18 cellular contexts compared by ENCODE assay signal in the genomic region with DNA sequence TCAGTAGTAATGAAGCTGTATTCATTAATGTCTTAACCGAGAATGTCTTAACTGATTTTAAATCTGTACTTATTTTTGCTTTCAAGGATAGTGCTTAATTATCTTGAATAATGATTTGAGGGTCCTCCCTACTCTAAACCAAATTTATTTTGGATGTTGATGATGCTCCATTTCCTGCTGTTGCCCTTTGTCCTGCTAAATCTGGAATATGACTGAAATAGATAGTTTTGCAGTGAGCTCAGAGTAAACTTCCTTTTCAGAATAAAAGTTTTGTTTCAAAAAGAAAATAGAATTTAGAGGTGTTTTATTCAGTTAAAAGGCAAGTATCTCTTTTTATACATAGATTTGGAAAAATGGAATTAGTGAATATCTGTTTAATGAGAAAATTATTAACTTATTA. TPM values are rescaled to one million over a fixed set of nuclear protein-coding genes. Genes with fewer than 3 reads are reported as not detected.
DNase-seq lines count a peak whose midpoint lies in the region; ATAC-seq and TF ChIP-seq lines count a peak whose summit lies in the region.
"Had no signal": no experiment of that assay in that cellular context is flagged by ENCODE, and none has a peak within 500 bp of the region (broad histone marks: within the 10 kb centered on the region; RNA-seq: fewer than 3 reads in every experiment).

No MANE protein-coding gene starts in this region.

- H3K36me3 ChIP-seq in uterus = no peaks in the 10 kb centered on the region

- no peaks in the 10 kb centered on the region for H3K9me3 ChIP-seq in uterus
- H3K9me3 ChIP-seq: Caco-2 had no signal

- DNase-seq in Right ventricle myocardium superior (no peak), Right ventricle myocardium inferior (ENCODE audit: missing footprints) (no peak), fibroblast of gingiva (ENCODE audit: low read depth) (peak; percentile 7), uterus (no peak), hypothalamus (lab: John Stamatoyannopoulos, UW) (no peak), NCI-H2196 (lab: John Stamatoyannopoulos, UW; ENCODE audit: unreplicated experiment) (no peak), GDM1 (lab: John Stamatoyannopoulos, UW) (no peak)
- DNase-seq: activated CD8-positive, alpha-beta memory T cell treated with anti-CD3 and anti-CD28 coated beads, Interleukin-2, amount 50 U/mL, for 4 hours; activated naive CD4-positive, alpha-beta T cell treated with anti-CD3 and anti-CD28 coated beads, Interleukin-2, amount 10 ng/mL, durations not matched to agents 7 days and 5 days; Caco-2; cerebellar nuclear complex; midbrain; NCI-H2081 treated with DMSO at 0.1 percent for 48 hours; NCI-H748 treated with DMSO at 0.1 percent for 48 hours; RPMI8226 had no signal

- H3K9me3 Mint-ChIP-seq in nephron = no peaks in the 10 kb centered on the region
- H3K9me3 Mint-ChIP-seq: activated naive CD4-positive, alpha-beta T cell treated with anti-CD3 and anti-CD28 coated beads, Interleukin-2, amount 10 ng/mL, durations not matched to agents 7 days and 5 days; T-helper 1 cell treated with Interleukin-12 subunit alpha and Interleukin-12 subunit beta and Interleukin-4 antibody, amounts not matched to agents 30 μg/mL and 1 μg/mL, for 36 hours had no signal

- TF ChIP-seq POLR2A in uterus (IDR thresholded peaks at IDR 0.05) = no peak

- H3K4me3 ChIP-seq in uterus = no peak overlapping the region

- no peak overlapping the region for H3K4me3 Mint-ChIP-seq in nephron
- H3K4me3 Mint-ChIP-seq: activated naive CD4-positive, alpha-beta T cell treated with anti-CD3 and anti-CD28 coated beads, Interleukin-2, amount 10 ng/mL, durations not matched to agents 7 days and 5 days; T-helper 1 cell treated with Interleukin-12 subunit alpha and Interleukin-12 subunit beta and Interleukin-4 antibody, amounts not matched to agents 30 μg/mL and 1 μg/mL, for 36 hours had no signal

- H3K4me1 Mint-ChIP-seq in nephron = peaks cover 26% of the 10 kb centered on the region

- no peaks in the 10 kb centered on the region for H3K27me3 Mint-ChIP-seq in nephron (ENCODE audit: low read depth)
- H3K27me3 Mint-ChIP-seq: activated naive CD4-positive, alpha-beta T cell treated with anti-CD3 and anti-CD28 coated beads, Interleukin-2, amount 10 ng/mL, durations not matched to agents 7 days and 5 days had no signal

- intact Hi-C loops in Right ventricle myocardium superior (cut with DNase I) (no loop called here), Right ventricle myocardium inferior (cut with DNase I) (no loop called here), uterus (cut with DNase I; ENCODE audit: low total_unique reads) (no loop called here)

- H3K27ac Mint-ChIP-seq in nephron = peak overlapping the region; percentile 30 to 79 (median 59)
- H3K27ac Mint-ChIP-seq: activated naive CD4-positive, alpha-beta T cell treated with anti-CD3 and anti-CD28 coated beads, Interleukin-2, amount 10 ng/mL, durations not matched to agents 7 days and 5 days; T-helper 1 cell treated with Interleukin-12 subunit alpha and Interleukin-12 subunit beta and Interleukin-4 antibody, amounts not matched to agents 30 μg/mL and 1 μg/mL, for 36 hours had no signal

- no peaks in the 10 kb centered on the region for H3K27me3 ChIP-seq in uterus

- H3K4me1 ChIP-seq in uterus = no peaks in the 10 kb centered on the region

- TF ChIP-seq CTCF in nephron (IDR thresholded peaks at IDR 0.05; ENCODE audit: unreplicated experiment in 3 of 3) (no peak), uterus (IDR thresholded peaks at IDR 0.05) (no peak)

- ATAC-seq in Right ventricle myocardium superior (ENCODE audit: poor library complexity) (peak; percentile 61), Right ventricle myocardium inferior (no peak)
- ATAC-seq: activated CD4-positive, CD25-positive, alpha-beta regulatory T cell treated with anti-CD3 and anti-CD28 coated beads, Interleukin-2, amount 50 U/mL, for 24 hours had no signal

- peak overlapping the region; percentile 56 to 77 for H3K27ac ChIP-seq in uterus

- peaks cover 5% of the 10 kb centered on the region for H3K36me3 Mint-ChIP-seq in nephron (ENCODE audit: low read depth)
- H3K36me3 Mint-ChIP-seq: activated naive CD4-positive, alpha-beta T cell treated with anti-CD3 and anti-CD28 coated beads, Interleukin-2, amount 10 ng/mL, durations not matched to agents 7 days and 5 days had no signal

RNA-seq across cellular contexts. Expression of a gene that starts 8.1 kb away (rescaled TPM):
- total RNA-seq in Right ventricle myocardium superior (16.2 TPM), Right ventricle myocardium inferior (14.1 TPM), uterus (100 to 1,000 TPM in 1 of 4 donors, 10 to 100 TPM in 3; 23.1 to 106 (median 41.8) TPM)
